Comparison of ENCODE assay signal across 26 cellular contexts in the genomic region with DNA sequence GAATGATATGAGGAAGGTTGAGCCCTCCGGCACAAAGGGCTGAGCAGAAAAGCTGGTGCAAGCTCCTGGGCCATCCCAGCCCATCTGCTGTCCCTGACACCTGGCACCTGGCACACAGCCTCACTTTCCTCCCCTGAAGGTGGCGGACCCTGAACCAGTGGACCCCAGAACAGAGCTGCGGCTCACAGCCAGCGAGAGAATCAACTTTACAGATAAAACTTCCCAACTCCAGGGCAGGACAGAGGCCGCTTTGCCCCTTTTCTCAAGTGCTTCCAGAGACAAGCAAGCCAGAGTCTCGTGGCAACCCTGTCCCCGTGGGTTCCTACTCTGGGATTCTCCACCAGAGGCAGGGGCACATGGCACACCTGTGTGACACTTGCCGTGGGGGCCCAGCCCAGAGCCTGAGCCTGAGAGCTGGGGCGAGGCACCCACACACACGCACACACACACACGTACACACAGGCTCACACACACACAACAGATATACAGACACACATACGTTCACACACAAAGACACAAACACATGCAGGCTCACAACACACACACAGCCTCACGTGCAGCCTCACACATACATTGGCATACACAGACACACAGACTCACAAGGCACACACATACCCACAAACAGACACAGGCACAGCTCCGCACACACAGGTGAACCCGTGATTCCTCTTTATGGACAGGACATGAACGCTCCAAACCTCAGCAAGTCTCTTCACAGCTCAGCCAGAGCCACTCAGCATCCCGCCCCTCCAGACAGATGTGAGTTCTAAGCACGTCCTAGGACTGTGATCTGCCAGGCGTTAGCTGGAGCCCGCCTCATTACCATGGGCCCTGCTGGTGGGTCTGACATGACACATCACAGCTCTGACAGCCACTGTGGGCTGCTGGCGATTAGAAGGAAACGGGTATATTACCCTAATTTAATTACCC.
DNase-seq lines count a peak whose midpoint lies in the region; ATAC-seq, FAIRE-seq and TF ChIP-seq lines count a peak whose summit lies in the region.
"Had no signal": no experiment of that assay in that cellular context is flagged by ENCODE, and none has a peak within 500 bp of the region (broad histone marks: within the 10 kb centered on the region; RNA-seq: fewer than 3 reads in every experiment).

No MANE protein-coding gene starts in this region.

- peaks cover 7% of the 10 kb centered on the region for H3K27me3 Mint-ChIP-seq in endothelial cell (ENCODE audit: unreplicated experiment)
- H3K27me3 Mint-ChIP-seq: IgD-negative memory B cell had no signal

- intact Hi-C loops in HepG2 (cut with micrococcal nuclease; ENCODE audit: unreplicated experiment) (no loop called here), sciatic nerve (cut with DNase I) (no loop called here), thyroid gland (cut with DNase I) (no loop called here)

- H3K4me1 Mint-ChIP-seq in endothelial cell (ENCODE audit: unreplicated experiment) = peaks cover 8% of the 10 kb centered on the region
- H3K4me1 Mint-ChIP-seq: IgD-negative memory B cell had no signal

- H3K27me3 ChIP-seq in Peyer's patch = no peaks in the 10 kb centered on the region
- H3K27me3 ChIP-seq in HepG2 (ENCODE audit: control insufficient read depth in 1 of 2, insufficient read depth in 2 of 2, low read length in 2 of 2) = peaks cover 0 to 9% of the 10 kb centered on the region in 2 experiments; a peak in 2 of 5 replicates
- no peaks in the 10 kb centered on the region for H3K27me3 ChIP-seq in thyroid gland
- H3K27me3 ChIP-seq: adrenal gland, brain microvascular endothelial cell had no signal

- H3K36me3 ChIP-seq in Peyer's patch (no peaks in the 10 kb centered on the region), HepG2 (replicated peaks in 1 of 2; ENCODE audit: control insufficient read depth in 1 of 2, insufficient read depth in 2 of 2, low read length in 2 of 2) (no peaks in the 10 kb centered on the region), thyroid gland (no peaks in the 10 kb centered on the region)
- H3K36me3 ChIP-seq: adrenal gland, brain microvascular endothelial cell had no signal

- no peaks in the 10 kb centered on the region for H3K4me1 ChIP-seq in Peyer's patch
- H3K4me1 ChIP-seq in HepG2 (ENCODE audit: insufficient read depth, low read length) = peaks cover 8% of the 10 kb centered on the region
- H3K4me1 ChIP-seq in thyroid gland = peaks cover 5 to 6% of the 10 kb centered on the region in 2 donors
- H3K4me1 ChIP-seq: adrenal gland had no signal

- BruUV-seq in HepG2 (replicated peaks; lab: Mats Ljungman, UMichigan) = no TSS peak

- no peak for TF ChIP-seq RAD21 in HepG2 (CRISPR knock-in tag; IDR thresholded peaks at IDR 0.05)

- FAIRE-seq in HepG2 (lab: Jason Lieb, UNC) = no peak
- FAIRE-seq: D721Med, kidney, urothelium cell line had no signal

- DNase-seq in GM13976 (ENCODE audit: low spot score) = peak; percentile 8
- peak in 2 of 3 donors; percentile 18 to 27 for DNase-seq in Peyer's patch
- no peak for DNase-seq in HepG2 (ENCODE audit: low spot score)
- peak; percentile 50 for DNase-seq in sciatic nerve (ENCODE audit: low spot score)
- no peak for DNase-seq in thyroid gland
- no peak for DNase-seq in endothelial cell (ENCODE audit: low spot score)
- DNase-seq: activated CD4-positive, alpha-beta T cell treated with anti-CD3 and anti-CD28 coated beads for 48 hours; activated naive CD4-positive, alpha-beta T cell treated with anti-CD3 and anti-CD28 coated beads for 36 hours; brain microvascular endothelial cell; CD4-positive, CD25-positive, alpha-beta regulatory T cell; effector CD8-positive, alpha-beta T cell; erythroblast; GOT3; kidney; mucosa of descending colon; NCI-H1048; NCI-H1694; substantia nigra had no signal

- no peak overlapping the region for H3K27ac ChIP-seq in Peyer's patch
- no peak overlapping the region for H3K27ac ChIP-seq in HepG2 (ENCODE audit: extremely low read length, insufficient read depth, low read length)
- H3K27ac ChIP-seq in thyroid gland = no peak overlapping the region
- H3K27ac ChIP-seq: adrenal gland, brain microvascular endothelial cell, VCaP had no signal

- POLR2A ChIA-PET in HepG2 (lab: Yijun Ruan, JAX) = no interaction called here

- no peak overlapping the region for H3K4me2 ChIP-seq in HepG2 (ENCODE audit: low read depth, low read length)

- no peak for TF ChIP-seq POLR2A in Peyer's patch (IDR thresholded peaks at IDR 0.05)
- no peak for TF ChIP-seq POLR2A in HepG2 (IDR thresholded peaks at IDR 0.05; ENCODE audit: insufficient read depth in 1 of 2, low read depth in 2 of 2, low read length in 2 of 2)
- TF ChIP-seq POLR2A in thyroid gland (IDR thresholded peaks at IDR 0.05) = no peak

- 24% methylated on average over 10 of the region's 22 CpGs for WGBS in HepG2 (ENCODE audit: low lambda C conversion rate)
- WGBS in thyroid gland, 2 donors = 83 to 89% methylated on average over 11 to 22 of the region's 22 CpGs

- 0 out of 3 replicates have a peak, but pooled peaks have one; percentile 18 for ATAC-seq in HepG2
- no peak for ATAC-seq in sciatic nerve
- no peak for ATAC-seq in HG03135 (IDR thresholded peaks at IDR 0.05; ENCODE audit: unreplicated experiment)
- ATAC-seq: mucosa of descending colon had no signal

- no peaks in the 10 kb centered on the region for H3K9me3 Mint-ChIP-seq in endothelial cell (ENCODE audit: unreplicated experiment)
- H3K9me3 Mint-ChIP-seq: T-helper 2 cell treated with Interferon-gamma antibody and Interleukin-4, amounts not matched to agents 5 μg/mL and 100 μg/mL, for 36 hours had no signal

- H3K27ac Mint-ChIP-seq in endothelial cell (ENCODE audit: unreplicated experiment) = no peak overlapping the region
- H3K27ac Mint-ChIP-seq: activated naive CD4-positive, alpha-beta T cell treated with anti-CD3 and anti-CD28 coated beads for 36 hours; CD4-positive, CD25-positive, alpha-beta regulatory T cell; IgD-negative memory B cell; T-helper 2 cell treated with Interferon-gamma antibody and Interleukin-4, amounts not matched to agents 5 μg/mL and 100 μg/mL, for 36 hours had no signal

- no peak overlapping the region for H3K9ac ChIP-seq in HepG2 (ENCODE audit: insufficient read depth, low read depth, low read length)

- H4K20me1 ChIP-seq in HepG2 (ENCODE audit: insufficient read depth, low read length) = no peaks in the 10 kb centered on the region

- H3K36me3 Mint-ChIP-seq in endothelial cell (ENCODE audit: low read depth, unreplicated experiment) = no peaks in the 10 kb centered on the region
- H3K36me3 Mint-ChIP-seq: CD4-positive, CD25-positive, alpha-beta regulatory T cell; IgD-negative memory B cell had no signal

- CTCF ChIA-PET in HepG2 (lab: Yijun Ruan, JAX; ENCODE audit: low intra/inter-chr PET ratio, low total read pairs) = no interaction called here

- H3K79me2 ChIP-seq in HepG2 (ENCODE audit: insufficient read depth, low read length) = no peaks in the 10 kb centered on the region

- H3K4me3 Mint-ChIP-seq in endothelial cell (ENCODE audit: unreplicated experiment) = no peak overlapping the region
- H3K4me3 Mint-ChIP-seq: activated naive CD4-positive, alpha-beta T cell treated with anti-CD3 and anti-CD28 coated beads for 36 hours; CD4-positive, CD25-positive, alpha-beta regulatory T cell; T-helper 2 cell treated with Interferon-gamma antibody and Interleukin-4, amounts not matched to agents 5 μg/mL and 100 μg/mL, for 36 hours had no signal

- H3K9me3 ChIP-seq in Peyer's patch (peaks cover 0 to 3% (median 0%) of the 10 kb centered on the region in 4 donors), HepG2 (ENCODE audit: low read length) (no peaks in the 10 kb centered on the region), thyroid gland (no peaks in the 10 kb centered on the region)
- H3K9me3 ChIP-seq: adrenal gland, mucosa of descending colon had no signal

- TF ChIP-seq EP300 in HepG2 (IDR thresholded peaks at IDR 0.05; ENCODE audit: low read depth in 2 of 2, low read length in 2 of 2) = no peak
- no peak for TF ChIP-seq EP300 in HepG2 (CRISPR knock-in tag; IDR thresholded peaks at IDR 0.05; ENCODE audit: borderline replicate concordance)

- H2AFZ ChIP-seq in HepG2 (ENCODE audit: low read length) = no peak overlapping the region

- no peak overlapping the region for H3K4me3 ChIP-seq in Peyer's patch
- no peak overlapping the region for H3K4me3 ChIP-seq in HepG2 (replicated peaks in 1 of 3; ENCODE audit: insufficient read depth in 1 of 3, low read depth in 2 of 3, low read length in 3 of 3)
- no peak overlapping the region for H3K4me3 ChIP-seq in thyroid gland (replicated peaks in 1 of 3)
- H3K4me3 ChIP-seq: adrenal gland, lung, mucosa of descending colon had no signal

- in situ Hi-C loops in GM13976 (cut with MboI; ENCODE audit: low sequenced_read_pairs, unreplicated experiment) (no loop called here), HepG2 (cut with HindIII; ENCODE audit: extremely low pct_ligation_motif_present, low pct_unique_long_range_greater_than_20kb) (no loop called here)

- TF ChIP-seq CTCF in GM13976 (IDR thresholded peaks at IDR 0.05; ENCODE audit: borderline replicate concordance, control extremely low read depth, extremely low read depth, insufficient read depth, missing control alignments) (no peak), Peyer's patch (IDR thresholded peaks at IDR 0.05) (no peak), HepG2 (CRISPR knock-in tag; IDR thresholded peaks at IDR 0.05) (no peak), thyroid gland (IDR thresholded peaks at IDR 0.05) (no peak), endothelial cell (IDR thresholded peaks at IDR 0.05; ENCODE audit: unreplicated experiment) (no peak)

TF ChIP-seq in HepG2, 621 proteins besides CTCF, POLR2A, EP300 and RAD21:
- TF ChIP-seq ZNF556 (CRISPR knock-in tag; IDR thresholded peaks at IDR 0.05; ENCODE audit: borderline replicate concordance) = no peak
- TF ChIP-seq, protein P1, sequence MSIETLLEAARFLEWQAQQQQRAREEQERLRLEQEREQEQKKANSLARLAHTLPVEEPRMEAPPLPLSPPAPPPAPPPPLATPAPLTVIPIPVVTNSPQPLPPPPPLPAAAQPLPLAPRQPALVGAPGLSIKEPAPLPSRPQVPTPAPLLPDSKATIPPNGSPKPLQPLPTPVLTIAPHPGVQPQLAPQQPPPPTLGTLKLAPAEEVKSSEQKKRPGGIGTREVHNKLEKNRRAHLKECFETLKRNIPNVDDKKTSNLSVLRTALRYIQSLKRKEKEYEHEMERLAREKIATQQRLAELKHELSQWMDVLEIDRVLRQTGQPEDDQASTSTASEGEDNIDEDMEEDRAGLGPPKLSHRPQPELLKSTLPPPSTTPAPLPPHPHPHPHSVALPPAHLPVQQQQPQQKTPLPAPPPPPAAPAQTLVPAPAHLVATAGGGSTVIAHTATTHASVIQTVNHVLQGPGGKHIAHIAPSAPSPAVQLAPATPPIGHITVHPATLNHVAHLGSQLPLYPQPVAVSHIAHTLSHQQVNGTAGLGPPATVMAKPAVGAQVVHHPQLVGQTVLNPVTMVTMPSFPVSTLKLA (IDR thresholded peaks at IDR 0.05) = peak; percentile 70

Comparison
In these comparisons a context has a peak if more than half of its experiments do, and no peak if none do; other contexts are left out.
1. DNase-seq: peak in GM13976 (single experiment), Peyer's patch (2 of 3) and sciatic nerve (single experiment); none in HepG2 (single experiment), thyroid gland (0 of 2) and endothelial cell (single experiment).